ENCODE assay signal across 34 cellular contexts in the genomic region with DNA sequence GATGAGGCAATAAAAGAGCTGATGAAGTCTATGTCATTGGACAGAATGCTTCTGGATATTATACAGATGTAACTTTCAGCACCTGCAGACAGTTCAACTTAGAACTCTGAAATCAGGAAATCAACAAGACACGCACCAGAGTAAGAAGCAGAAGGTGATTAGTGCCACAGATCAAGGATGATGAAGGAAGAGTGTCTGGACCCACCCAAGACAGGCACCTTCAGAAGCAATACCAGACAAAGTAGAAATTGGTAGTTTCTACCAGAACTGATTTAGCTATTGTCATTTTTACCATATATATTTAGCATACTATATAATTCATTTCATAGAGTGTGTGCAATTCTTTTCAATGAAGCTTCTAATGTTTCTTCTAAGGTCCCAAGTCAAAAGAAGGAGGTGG.
"Had no signal": no experiment of that assay in that cellular context is flagged by ENCODE, and none has a peak within 500 bp of the region (broad histone marks: within the 10 kb centered on the region; RNA-seq: fewer than 3 reads in every experiment).

No MANE protein-coding gene starts in this region.

- H3K27me3 ChIP-seq: MG63 had no signal

- DNase-seq: Karpas-422, Kasumi-1, MG63, MM.1S, MV-4-11, NCI-H1048, NCI-H1092, NCI-H1092 treated with DMSO at 0.1 percent for 48 hours, NCI-H1105, NCI-H1105 treated with DMSO at 0.1 percent for 48 hours, NCI-H1417, NCI-H1417 treated with DMSO at 0.1 percent for 48 hours, NCI-H1436, NCI-H1436 treated with DMSO at 0.1 percent for 48 hours, NCI-H146, NCI-H1694, NCI-H1694 treated with DMSO at 0.1 percent for 48 hours, NCI-H187, NCI-H187 treated with DMSO at 0.1 percent for 48 hours, NCI-H1930, NCI-H2029, NCI-H2029 treated with DMSO at 0.1 percent for 48 hours, NCI-H2081, NCI-H2081 treated with DMSO at 0.1 percent for 48 hours, NCI-H2107, NCI-H2171, NCI-H2171 treated with DMSO at 0.1 percent for 48 hours, NCI-H226, NCI-H345, NCI-H446, NCI-H446 treated with DMSO at 0.1 percent for 48 hours, NCI-H510A, NCI-H510A treated with DMSO at 0.1 percent for 48 hours, NCI-H524 had no signal

- H3K9me3 ChIP-seq: MG63 had no signal

- H3K36me3 ChIP-seq: MG63 had no signal

- H3K4me3 ChIP-seq: MG63 had no signal
